Comparison of ENCODE assay signal across 5 cellular contexts in the genomic region with DNA sequence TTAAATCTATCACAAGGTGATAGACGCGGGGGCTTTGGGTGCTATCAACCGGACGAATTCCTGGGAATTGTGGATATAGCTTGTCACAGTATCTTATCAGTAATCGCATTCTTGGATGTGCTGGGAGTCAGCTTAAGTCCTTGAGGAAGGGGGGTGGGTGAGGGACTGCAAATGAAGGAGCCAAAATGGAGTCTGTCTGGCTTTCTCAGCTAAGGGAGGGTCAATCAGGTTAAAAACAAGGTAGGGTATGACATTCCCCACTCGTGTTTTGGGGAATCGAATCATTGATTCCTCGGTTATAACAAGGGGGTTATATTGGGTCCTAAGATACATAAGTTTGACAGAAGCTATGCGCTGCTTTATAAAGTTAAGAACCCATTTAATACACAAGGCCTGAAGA. TPM values are rescaled to one million over a fixed set of nuclear protein-coding genes. Genes with fewer than 3 reads are reported as not detected.
"Had no signal": no experiment of that assay in that cellular context is flagged by ENCODE, and none has a peak within 500 bp of the region (broad histone marks: within the 10 kb centered on the region; RNA-seq: fewer than 3 reads in every experiment).

No MANE protein-coding gene starts in this region.

RNA-seq across cellular contexts. Expression of gene TNFSF14, which starts 13.6 kb away (rescaled TPM):
- total RNA-seq: kidney epithelial cell, myocyte, occipital lobe, osteocyte, temporal lobe had no signal
